ENCODE assay signal across 8 cellular contexts in the genomic region with DNA sequence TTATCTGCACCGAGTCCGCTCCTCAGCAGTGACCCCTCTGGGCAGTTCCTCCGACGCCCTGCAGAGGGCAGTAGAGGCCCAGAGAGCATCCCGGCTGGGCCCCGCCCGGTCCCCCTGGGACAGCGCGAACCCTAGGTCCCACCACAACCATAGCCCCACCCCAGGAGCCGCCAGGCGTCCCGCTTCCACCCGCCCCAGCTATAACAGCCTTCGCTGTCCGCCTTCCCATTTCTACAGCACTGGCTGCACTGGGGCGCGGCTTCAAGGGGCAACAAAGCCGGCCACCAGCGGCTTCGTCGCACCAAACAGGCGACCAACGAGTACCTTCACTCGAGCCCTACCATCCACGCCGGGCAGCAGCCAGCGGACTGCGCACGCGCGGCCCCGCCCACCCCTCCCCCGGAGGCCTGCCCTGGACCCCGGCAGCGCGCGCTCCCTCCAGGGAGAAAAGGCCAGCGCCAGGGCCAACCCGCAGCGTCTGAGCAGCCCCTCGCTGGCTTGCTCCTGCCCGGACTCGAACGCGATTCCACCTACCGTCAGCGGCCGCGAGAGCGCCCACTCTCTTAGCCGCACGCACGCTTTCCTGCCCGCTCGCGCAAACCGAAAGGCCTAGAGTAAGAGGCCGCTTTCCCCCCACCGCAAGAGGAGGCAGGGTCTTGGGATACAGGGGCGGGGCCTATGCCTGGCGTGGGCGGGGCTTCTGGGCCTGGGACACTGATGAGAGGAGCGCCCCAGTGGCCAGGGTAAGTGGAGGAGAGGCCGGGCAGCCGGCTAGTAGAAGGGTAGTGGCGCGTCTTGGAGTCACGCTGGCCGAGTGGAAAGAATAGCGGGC. TPM values are rescaled to one million over a fixed set of nuclear protein-coding genes. Genes with fewer than 3 reads are reported as not detected.
DNase-seq lines count a peak whose midpoint lies in the region; ATAC-seq and TF ChIP-seq lines count a peak whose summit lies in the region.

A gene with protein sequence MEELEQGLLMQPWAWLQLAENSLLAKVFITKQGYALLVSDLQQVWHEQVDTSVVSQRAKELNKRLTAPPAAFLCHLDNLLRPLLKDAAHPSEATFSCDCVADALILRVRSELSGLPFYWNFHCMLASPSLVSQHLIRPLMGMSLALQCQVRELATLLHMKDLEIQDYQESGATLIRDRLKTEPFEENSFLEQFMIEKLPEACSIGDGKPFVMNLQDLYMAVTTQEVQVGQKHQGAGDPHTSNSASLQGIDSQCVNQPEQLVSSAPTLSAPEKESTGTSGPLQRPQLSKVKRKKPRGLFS (minus strand): TSS at position 630 of the 832 bp plus-strand sequence. CDS start 2,453 bp downstream, outside the sequence.

- H3K27ac Mint-ChIP-seq in activated T-helper 1 cell treated with anti-CD3 and anti-CD28 coated beads, Interleukin-12 subunit alpha, Interleukin-12 subunit beta, Interleukin-2, Interleukin-4 antibody, amounts not matched to agents 30 ng/mL and 10 ng/mL and 1 ng/mL, durations not matched to agents 14 hours and 24 hours and 36 hours = peak within 1 kb of the TSS; percentile 99
- H3K27ac Mint-ChIP-seq in natural killer cell treated with Interleukin-12 subunit alpha and Interleukin-12 subunit beta and Interleukin-15 and Interleukin-18, amount 100 ng/mL, for 72 hours = peak within 1 kb of the TSS; percentile 73 to 77

- peaks cover 9% of the 10 kb centered on the region; the same call in 1 of the 2 replicates for H3F3A ChIP-seq in DOHH2 (ENCODE audit: control insufficient read depth, insufficient read depth)

- H3K4me3 ChIP-seq in DOHH2 (ENCODE audit: low read length) = peak within 1 kb of the TSS; percentile 83
- peak within 1 kb of the TSS; percentile 54 to 79 (median 64) for H3K4me3 ChIP-seq in fibroblast of lung (replicated peaks in 1 of 4; ENCODE audit: control extremely low read depth in 1 of 4, insufficient read depth in 1 of 4, low read depth in 3 of 4, low read length in 4 of 4)

- no peaks in the 10 kb centered on the region for H3K9me3 ChIP-seq in DOHH2 (ENCODE audit: control insufficient read depth, insufficient read depth, low read length)
- no peaks in the 10 kb centered on the region for H3K9me3 ChIP-seq in KOPT-K1 (ENCODE audit: insufficient read depth, low read length, poor library complexity, severe bottlenecking)
- no peaks in the 10 kb centered on the region for H3K9me3 ChIP-seq in fibroblast of lung (ENCODE audit: control insufficient read depth, insufficient read depth, low read depth, low read length)

- peak within 1 kb of the TSS; percentile 96 for H2AFZ ChIP-seq in fibroblast of lung (ENCODE audit: low read length)

- peaks cover 10% of the 10 kb centered on the region for H3K36me3 ChIP-seq in DOHH2 (ENCODE audit: control insufficient read depth, low read length)
- peaks cover 21% of the 10 kb centered on the region for H3K36me3 ChIP-seq in KOPT-K1 (ENCODE audit: insufficient read depth, low read length)
- H3K36me3 ChIP-seq in fibroblast of lung (ENCODE audit: control insufficient read depth, insufficient read depth, low read length) = no peaks in the 10 kb centered on the region

- H3K4me1 ChIP-seq in DOHH2 (ENCODE audit: control insufficient read depth, low read length) (peaks cover 14% of the 10 kb centered on the region), fibroblast of lung (ENCODE audit: control insufficient read depth, extremely low read depth, insufficient read depth, low read length) (peaks cover 4% of the 10 kb centered on the region)

- DNase-seq in RKO (ENCODE audit: low spot score) (peak; percentile 92), fibroblast of lung (ENCODE audit: low read depth in 2 of 2) (peak; percentile 90 to 95)
- DNase-seq in activated T-helper 1 cell treated with anti-CD3 and anti-CD28 coated beads, Interleukin-12 subunit alpha, Interleukin-12 subunit beta, Interleukin-2, Interleukin-4 antibody, amounts not matched to agents 30 ng/mL and 10 ng/mL and 1 ng/mL, durations not matched to agents 14 hours and 24 hours and 36 hours (ENCODE audit: low spot score) = peak; percentile 89
- peak; percentile 95 for DNase-seq in natural killer cell treated with Interleukin-12 subunit alpha and Interleukin-12 subunit beta and Interleukin-15 and Interleukin-18, amount 100 ng/mL, for 72 hours (ENCODE audit: low spot score)
- DNase-seq in stimulated activated naive CD8-positive, alpha-beta T cell treated with anti-CD3 and anti-CD28 coated beads, Interleukin-15, Interleukin-2, amounts not matched to agents 100 U/mL and 50 U/mL, for 24 hours = peak; percentile 96

- peak within 1 kb of the TSS; percentile 90 for H3K4me3 Mint-ChIP-seq in activated T-helper 1 cell treated with anti-CD3 and anti-CD28 coated beads, Interleukin-12 subunit alpha, Interleukin-12 subunit beta, Interleukin-2, Interleukin-4 antibody, amounts not matched to agents 30 ng/mL and 10 ng/mL and 1 ng/mL, durations not matched to agents 14 hours and 24 hours and 36 hours
- peak within 1 kb of the TSS; percentile 82 for H3K4me3 Mint-ChIP-seq in natural killer cell treated with Interleukin-12 subunit alpha and Interleukin-12 subunit beta and Interleukin-15 and Interleukin-18, amount 100 ng/mL, for 72 hours

- no peaks in the 10 kb centered on the region for H3K9me2 ChIP-seq in DOHH2 (replicated peaks; ENCODE audit: control insufficient read depth, low read length)

- peaks cover 20% of the 10 kb centered on the region for H3K4me1 Mint-ChIP-seq in activated T-helper 1 cell treated with anti-CD3 and anti-CD28 coated beads, Interleukin-12 subunit alpha, Interleukin-12 subunit beta, Interleukin-2, Interleukin-4 antibody, amounts not matched to agents 30 ng/mL and 10 ng/mL and 1 ng/mL, durations not matched to agents 14 hours and 24 hours and 36 hours (ENCODE audit: low read depth)
- H3K4me1 Mint-ChIP-seq in natural killer cell treated with Interleukin-12 subunit alpha and Interleukin-12 subunit beta and Interleukin-15 and Interleukin-18, amount 100 ng/mL, for 72 hours (ENCODE audit: low read depth in 2 of 2) = peaks cover 15 to 17% of the 10 kb centered on the region in 2 donors

- H3K4me2 ChIP-seq in DOHH2 (ENCODE audit: low read length) (peak within 1 kb of the TSS; percentile 72), fibroblast of lung (ENCODE audit: extremely low read depth, insufficient read depth, low read length) (peak within 1 kb of the TSS; percentile 93)

- peak; percentile 84 for ATAC-seq in GM21737 (IDR thresholded peaks at IDR 0.05; ENCODE audit: unreplicated experiment)
- peak; percentile 94 for ATAC-seq in natural killer cell treated with Interleukin-12 subunit alpha and Interleukin-12 subunit beta and Interleukin-15 and Interleukin-18, amount 100 ng/mL, for 72 hours
- peak; percentile 95 for ATAC-seq in stimulated activated naive CD8-positive, alpha-beta T cell treated with anti-CD3 and anti-CD28 coated beads, Interleukin-15, Interleukin-2, amounts not matched to agents 100 U/mL and 50 U/mL, for 24 hours

- H3K27me3 Mint-ChIP-seq in activated T-helper 1 cell treated with anti-CD3 and anti-CD28 coated beads, Interleukin-12 subunit alpha, Interleukin-12 subunit beta, Interleukin-2, Interleukin-4 antibody, amounts not matched to agents 30 ng/mL and 10 ng/mL and 1 ng/mL, durations not matched to agents 14 hours and 24 hours and 36 hours (ENCODE audit: insufficient read depth) = no peaks in the 10 kb centered on the region
- no peaks in the 10 kb centered on the region for H3K27me3 Mint-ChIP-seq in natural killer cell treated with Interleukin-12 subunit alpha and Interleukin-12 subunit beta and Interleukin-15 and Interleukin-18, amount 100 ng/mL, for 72 hours

- H3K27ac ChIP-seq in DOHH2 (ENCODE audit: low read depth, low read length) = peak within 1 kb of the TSS; percentile 71
- peak within 1 kb of the TSS; percentile 84 for H3K27ac ChIP-seq in KOPT-K1 (ENCODE audit: low read depth, low read length, poor library complexity, severe bottlenecking)
- peak within 1 kb of the TSS; percentile 71 for H3K27ac ChIP-seq in fibroblast of lung (ENCODE audit: insufficient read depth, low read length)

- H3K79me2 ChIP-seq in DOHH2 (ENCODE audit: control insufficient read depth, low read length) (no peaks in the 10 kb centered on the region), fibroblast of lung (ENCODE audit: control insufficient read depth, insufficient read depth, low read length) (no peaks in the 10 kb centered on the region)

- H4K20me1 ChIP-seq in DOHH2 (ENCODE audit: control insufficient read depth, insufficient read depth, low read depth, low read length) (peaks cover 3% of the 10 kb centered on the region; the same call in 1 of the 2 replicates), fibroblast of lung (ENCODE audit: control insufficient read depth, extremely low read depth, insufficient read depth, low read length) (no peaks in the 10 kb centered on the region)

- H3K27me3 ChIP-seq in DOHH2 (ENCODE audit: control insufficient read depth, low read length) (no peaks in the 10 kb centered on the region), fibroblast of lung (ENCODE audit: control insufficient read depth, insufficient read depth, low read length) (no peaks in the 10 kb centered on the region)

- intact Hi-C loops in activated T-helper 1 cell treated with anti-CD3 and anti-CD28 coated beads, Interleukin-12 subunit alpha, Interleukin-12 subunit beta, Interleukin-2, Interleukin-4 antibody, amounts not matched to agents 30 ng/mL and 10 ng/mL and 1 ng/mL, durations not matched to agents 14 hours and 24 hours and 36 hours (cut with micrococcal nuclease) = loop anchor here (1.0 to 2.0 kb wide), 17 partner anchors 17 to 754 kb away; a partner anchor contains a TSS

- peak within 1 kb of the TSS; percentile 83 for H3K9ac ChIP-seq in fibroblast of lung (ENCODE audit: insufficient read depth, low read length)

- H3K9me3 Mint-ChIP-seq in activated T-helper 1 cell treated with anti-CD3 and anti-CD28 coated beads, Interleukin-12 subunit alpha, Interleukin-12 subunit beta, Interleukin-2, Interleukin-4 antibody, amounts not matched to agents 30 ng/mL and 10 ng/mL and 1 ng/mL, durations not matched to agents 14 hours and 24 hours and 36 hours = no peaks in the 10 kb centered on the region
- no peaks in the 10 kb centered on the region for H3K9me3 Mint-ChIP-seq in natural killer cell treated with Interleukin-12 subunit alpha and Interleukin-12 subunit beta and Interleukin-15 and Interleukin-18, amount 100 ng/mL, for 72 hours

- TF ChIP-seq CTCF in DOHH2 (IDR thresholded peaks at IDR 0.05; ENCODE audit: low read depth, low read length, poor library complexity, severe bottlenecking) (peak; percentile 96), fibroblast of lung (conservative IDR thresholded peaks at IDR 0.05 in 1 of 2, IDR thresholded peaks at IDR 0.05 in 1 of 2; ENCODE audit: low read depth in 1 of 2, low read length in 2 of 2) (peak; percentile 94 to 95)

- H3K36me3 Mint-ChIP-seq in activated T-helper 1 cell treated with anti-CD3 and anti-CD28 coated beads, Interleukin-12 subunit alpha, Interleukin-12 subunit beta, Interleukin-2, Interleukin-4 antibody, amounts not matched to agents 30 ng/mL and 10 ng/mL and 1 ng/mL, durations not matched to agents 14 hours and 24 hours and 36 hours (ENCODE audit: low read depth) = peaks cover 12% of the 10 kb centered on the region
- H3K36me3 Mint-ChIP-seq in natural killer cell treated with Interleukin-12 subunit alpha and Interleukin-12 subunit beta and Interleukin-15 and Interleukin-18, amount 100 ng/mL, for 72 hours = peaks cover 11% of the 10 kb centered on the region

RNA-seq across cellular contexts. Expression of the gene that starts here (rescaled TPM):
- total RNA-seq in activated T-helper 1 cell treated with anti-CD3 and anti-CD28 coated beads, Interleukin-12 subunit alpha, Interleukin-12 subunit beta, Interleukin-2, Interleukin-4 antibody, amounts not matched to agents 30 ng/mL and 10 ng/mL and 1 ng/mL, durations not matched to agents 14 hours and 24 hours and 36 hours = 18.1 and 20.7 TPM in 2 replicates
- total RNA-seq in fibroblast of lung = 20.3 and 22.1 TPM in 2 replicates
- 22.3 and 24.8 TPM in 2 replicates for polyA plus RNA-seq in fibroblast of lung
- polyA plus RNA-seq in fibroblast of lung (2012) = 13.8 and 15.4 TPM in 2 replicates
- polyA minus RNA-seq in fibroblast of lung (ENCODE audit: low replicate concordance) = 45.8 and 106 TPM in 2 replicates
- total RNA-seq in natural killer cell treated with Interleukin-12 subunit alpha and Interleukin-12 subunit beta and Interleukin-15 and Interleukin-18, amount 100 ng/mL, for 72 hours = 10 to 100 TPM; 17.9 to 18.8 TPM

Comparison
In these comparisons a context has a peak if more than half of its experiments do, and no peak if none do; other contexts are left out.
1. Peak in every context shown above with its lines: DNase-seq, ATAC-seq, H3K4me3 ChIP-seq and H3K27ac ChIP-seq.